In genomic region chr1:2497891-2498290, GRCh38 we compare ENCODE assay signal across 18 cellular contexts. TPM values are rescaled to one million over a fixed set of nuclear protein-coding genes. Genes with fewer than 3 reads are reported as not detected.
A peak's percentile ranks its signal among the peaks of the same experiment; 100 is the strongest.
DNase-seq lines count a peak whose midpoint lies in the region; ATAC-seq lines count a peak whose summit lies in the region.
"Had no signal": no experiment of that assay in that cellular context is flagged by ENCODE, and none has a peak within 500 bp of the region (broad histone marks: within the 10 kb centered on the region; RNA-seq: fewer than 3 reads in every experiment).

No MANE protein-coding gene starts in this region.

- no peaks in the 10 kb centered on the region for H3K36me3 Mint-ChIP-seq in activated CD4-positive, alpha-beta T cell treated with anti-CD3 and anti-CD28 coated beads, Interleukin-2, amount 10 ng/mL, durations not matched to agents 7 days and 5 days (ENCODE audit: low read depth)
- H3K36me3 Mint-ChIP-seq in effector memory CD8-positive, alpha-beta T cell (ENCODE audit: insufficient read depth), result peaks cover 3% of the 10 kb centered on the region
- H3K36me3 Mint-ChIP-seq: CD4-positive, alpha-beta memory T cell had no signal

- peaks cover 29% of the 10 kb centered on the region for H3K4me1 Mint-ChIP-seq in activated CD4-positive, alpha-beta T cell treated with anti-CD3 and anti-CD28 coated beads, Interleukin-2, amount 10 ng/mL, durations not matched to agents 7 days and 5 days
- peaks cover 38 to 45% of the 10 kb centered on the region in 2 donors for H3K4me1 Mint-ChIP-seq in effector memory CD8-positive, alpha-beta T cell (ENCODE audit: low read depth in 2 of 2)

- no peaks in the 10 kb centered on the region for H3F3A ChIP-seq in GM23248 (ENCODE audit: insufficient read depth)

- no peaks in the 10 kb centered on the region for H3K9me3 Mint-ChIP-seq in activated CD4-positive, alpha-beta T cell treated with anti-CD3 and anti-CD28 coated beads, Interleukin-2, amount 10 ng/mL, durations not matched to agents 7 days and 5 days
- no peaks in the 10 kb centered on the region for H3K9me3 Mint-ChIP-seq in effector memory CD8-positive, alpha-beta T cell
- H3K9me3 Mint-ChIP-seq: CD4-positive, alpha-beta memory T cell had no signal

- no peak for DNase-seq in activated CD4-positive, alpha-beta T cell treated with anti-CD3 and anti-CD28 coated beads, Interleukin-2, amount 10 ng/mL, durations not matched to agents 7 days and 5 days
- no peak for DNase-seq in activated CD4-positive, alpha-beta T cell treated with anti-CD3 and anti-CD28 coated beads for 4 hours
- DNase-seq in NAMALWA (ENCODE audit: low spot score) (peak; percentile 45), GM23248 (no peak), germinal center (ENCODE audit: low spot score) (no peak)
- DNase-seq in effector memory CD8-positive, alpha-beta T cell, result no peak
- DNase-seq in effector CD4-positive, alpha-beta T cell, result no peak
- DNase-seq: 8988T; AML-193; Caco-2; CD4-positive, alpha-beta memory T cell; DMS79; HCEC 1CT; KBM-7 had no signal

- no peak overlapping the region for H3K9ac ChIP-seq in GM23248

- no peaks in the 10 kb centered on the region for H4K20me1 ChIP-seq in GM23248 (ENCODE audit: insufficient read depth)

- no peaks in the 10 kb centered on the region for H3K4me1 ChIP-seq in GM23248 (ENCODE audit: insufficient read depth)

- H3K36me3 ChIP-seq in GM23248 (ENCODE audit: low read depth), result no peaks in the 10 kb centered on the region

- no peaks in the 10 kb centered on the region for H3K27me3 Mint-ChIP-seq in activated CD4-positive, alpha-beta T cell treated with anti-CD3 and anti-CD28 coated beads, Interleukin-2, amount 10 ng/mL, durations not matched to agents 7 days and 5 days
- no peaks in the 10 kb centered on the region for H3K27me3 Mint-ChIP-seq in effector memory CD8-positive, alpha-beta T cell
- H3K27me3 Mint-ChIP-seq: CD4-positive, alpha-beta memory T cell had no signal

- H3K4me3 Mint-ChIP-seq in activated CD4-positive, alpha-beta T cell treated with anti-CD3 and anti-CD28 coated beads, Interleukin-2, amount 10 ng/mL, durations not matched to agents 7 days and 5 days, result no peak overlapping the region
- no peak overlapping the region for H3K4me3 Mint-ChIP-seq in effector memory CD8-positive, alpha-beta T cell

- H3K27ac Mint-ChIP-seq in activated CD4-positive, alpha-beta T cell treated with anti-CD3 and anti-CD28 coated beads, Interleukin-2, amount 10 ng/mL, durations not matched to agents 7 days and 5 days, result peak overlapping the region; percentile 54
- H3K27ac Mint-ChIP-seq in effector memory CD8-positive, alpha-beta T cell, result peak overlapping the region; percentile 46 to 94

- POLR2A ChIA-PET in activated CD4-positive, alpha-beta T cell treated with anti-CD3 and anti-CD28 coated beads, Interleukin-2, amount 10 ng/mL, durations not matched to agents 7 days and 5 days (lab: Charles Lee), result no interaction called here

- H3K79me2 ChIP-seq in GM23248 (ENCODE audit: insufficient read depth), result no peaks in the 10 kb centered on the region

- no peak overlapping the region for H2AFZ ChIP-seq in GM23248

- 11 to 27% methylated on average over 3 to 4 of the region's 4 CpGs for WGBS in GM23248 (ENCODE audit: low coverage in 1 of 2, low lambda C conversion rate in 2 of 2, missing lambda C conversion rate in 2 of 2), 2 experiments

- H3K4me2 ChIP-seq in GM23248 (ENCODE audit: unreplicated experiment), result no peak overlapping the region

- no peaks in the 10 kb centered on the region for H3K9me3 ChIP-seq in GM23248 (ENCODE audit: low read depth)
- H3K9me3 ChIP-seq: Caco-2 had no signal

- CTCF ChIA-PET in activated CD4-positive, alpha-beta T cell treated with anti-CD3 and anti-CD28 coated beads, Interleukin-2, amount 10 ng/mL, durations not matched to agents 7 days and 5 days (lab: Charles Lee), result interaction anchor here (0.7 kb wide), 1 partner anchor 10 kb away, joined by 3 read pairs; no protein-coding TSS in a partner anchor

- in situ Hi-C loops in GM23248 (cut with MboI), result no loop called here

- H3K27ac ChIP-seq in GM23248, result no peak overlapping the region
- H3K27ac ChIP-seq: C4-2B had no signal

- ATAC-seq in effector memory CD8-positive, alpha-beta T cell (replicated peaks), result no peak
- ATAC-seq in HG02938 (IDR thresholded peaks at IDR 0.05; ENCODE audit: unreplicated experiment), result no peak

- no peaks in the 10 kb centered on the region for H3K9me2 ChIP-seq in GM23248 (ENCODE audit: insufficient read depth)

- no peaks in the 10 kb centered on the region; the same call in 1 of the 2 replicates for H3K27me3 ChIP-seq in GM23248 (replicated peaks; ENCODE audit: insufficient read depth)

- no peak overlapping the region for H3K4me3 ChIP-seq in GM23248

RNA-seq across cellular contexts. Expression of gene PLCH2, which starts 21.8 kb away (rescaled TPM):
- total RNA-seq in activated CD4-positive, alpha-beta T cell treated with anti-CD3 and anti-CD28 coated beads, Interleukin-2, amount 10 ng/mL, durations not matched to agents 7 days and 5 days, result 10 to 100 TPM; 16.7 to 21.1 TPM
- total RNA-seq in GM23248 (2014; rRNA removed; shearing (Covaris generic)), result 0.13 TPM in 1 of 2 replicates, not detected in the other
- polyA plus RNA-seq in GM23248 (2016; fragmentation: Nextera tagmentation; extraction: Ambion mirVana), result not detected in 2 replicates

RNA-seq across cellular contexts. Expression of gene PANK4, which starts 28.5 kb away (rescaled TPM):
- total RNA-seq in activated CD4-positive, alpha-beta T cell treated with anti-CD3 and anti-CD28 coated beads, Interleukin-2, amount 10 ng/mL, durations not matched to agents 7 days and 5 days, result 10 to 100 TPM; 66.6 to 76.6 TPM
- total RNA-seq in GM23248 (2014; rRNA removed; shearing (Covaris generic)), result 29.7 and 35.5 TPM in 2 replicates
- polyA plus RNA-seq in GM23248 (2016; fragmentation: Nextera tagmentation; extraction: Ambion mirVana), result 15.5 and 18.0 TPM in 2 replicates

RNA-seq across cellular contexts. Expression of gene HES5, which starts 32.2 kb away (rescaled TPM):
- not detected for total RNA-seq in activated CD4-positive, alpha-beta T cell treated with anti-CD3 and anti-CD28 coated beads, Interleukin-2, amount 10 ng/mL, durations not matched to agents 7 days and 5 days
- 1.1 TPM in 1 of 2 replicates, not detected in the other for total RNA-seq in GM23248 (2014; rRNA removed; shearing (Covaris generic))
- polyA plus RNA-seq in GM23248 (2016; fragmentation: Nextera tagmentation; extraction: Ambion mirVana), result not detected in 2 replicates
- total RNA-seq: Caco-2; CD4-positive, alpha-beta memory T cell; G401 had no signal
- polyA plus RNA-seq: CD4-positive, alpha-beta memory T cell; H1 had no signal

RNA-seq across cellular contexts. Expression of gene TNFRSF14, which starts 58.3 kb away (rescaled TPM):
- total RNA-seq in activated CD4-positive, alpha-beta T cell treated with anti-CD3 and anti-CD28 coated beads, Interleukin-2, amount 10 ng/mL, durations not matched to agents 7 days and 5 days, result 100 to 1,000 TPM; 182 to 192 TPM
- 4.7 and 13.3 TPM in 2 replicates for total RNA-seq in GM23248 (2014; rRNA removed; shearing (Covaris generic))
- 7.8 and 7.9 TPM in 2 replicates for polyA plus RNA-seq in GM23248 (2016; fragmentation: Nextera tagmentation; extraction: Ambion mirVana)

Comparison
In these comparisons a context has a peak if more than half of its experiments do, and no peak if none do; other contexts are left out.
1. RNA of gene PLCH2, which starts 21.8 kb away (total RNA-seq): 16.7 to 21.1 TPM in activated CD4-positive, alpha-beta T cell treated with anti-CD3 and anti-CD28 coated beads, Interleukin-2, amount 10 ng/mL, durations not matched to agents 7 days and 5 days; 0.13 TPM in GM23248; every median in the first group is over 10 times any median in the second.